ENCODE assay signal across 19 cellular contexts in the genomic region with DNA sequence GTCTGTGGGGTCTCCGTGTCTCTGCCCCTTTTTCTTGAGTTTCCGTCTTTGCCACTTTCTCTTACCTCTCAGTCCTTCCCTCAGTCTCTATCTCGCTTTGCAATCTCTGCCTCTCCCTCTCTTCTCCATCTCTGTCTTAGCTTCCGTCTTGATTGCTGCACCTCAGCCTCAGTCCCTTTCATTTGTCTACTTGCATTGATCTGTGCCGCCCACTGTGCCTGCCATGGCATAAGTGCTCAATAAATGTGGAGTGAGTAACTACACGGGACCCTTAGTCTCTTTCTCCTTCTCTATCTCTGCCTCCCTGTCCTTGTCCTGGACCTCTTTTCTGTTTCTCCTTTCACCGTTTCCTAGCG. TPM values are rescaled to one million over a fixed set of nuclear protein-coding genes. Genes with fewer than 3 reads are reported as not detected.
DNase-seq lines count a peak whose midpoint lies in the region; ATAC-seq and TF ChIP-seq lines count a peak whose summit lies in the region.
"Had no signal": no experiment of that assay in that cellular context is flagged by ENCODE, and none has a peak within 500 bp of the region (broad histone marks: within the 10 kb centered on the region; RNA-seq: fewer than 3 reads in every experiment).

No MANE protein-coding gene starts in this region.

- peaks cover 13% of the 10 kb centered on the region for H3K4me1 Mint-ChIP-seq in T-helper 17 cell
- peaks cover 48% of the 10 kb centered on the region for H3K4me1 Mint-ChIP-seq in osteocyte (ENCODE audit: unreplicated experiment)

- H3K36me3 Mint-ChIP-seq in T-helper 17 cell (ENCODE audit: low read depth) (peaks cover 12% of the 10 kb centered on the region), osteocyte (ENCODE audit: unreplicated experiment) (peaks cover 16% of the 10 kb centered on the region)
- H3K36me3 Mint-ChIP-seq: activated naive CD8-positive, alpha-beta T cell had no signal

- H3K27ac ChIP-seq in DOHH2 (ENCODE audit: low read depth, low read length): no peak overlapping the region
- H3K27ac ChIP-seq in iPS-18a (ENCODE audit: low read length): no peak overlapping the region

- no peak for ATAC-seq in T-helper 17 cell
- ATAC-seq in GM21381 (IDR thresholded peaks at IDR 0.05; ENCODE audit: unreplicated experiment): no peak

- H3K4me3 Mint-ChIP-seq in T-helper 17 cell: peak overlapping the region; percentile 55
- peak overlapping the region; percentile 46 for H3K4me3 Mint-ChIP-seq in osteocyte (ENCODE audit: unreplicated experiment)
- H3K4me3 Mint-ChIP-seq: activated naive CD8-positive, alpha-beta T cell had no signal

- peaks cover 38% of the 10 kb centered on the region for H3K79me2 ChIP-seq in DOHH2 (ENCODE audit: control insufficient read depth, low read length)

- peaks cover 57% of the 10 kb centered on the region for H3K4me1 ChIP-seq in DOHH2 (ENCODE audit: control insufficient read depth, low read length)
- H3K4me1 ChIP-seq in iPS-18a (ENCODE audit: control insufficient read depth, low read depth, low read length): peaks cover 28% of the 10 kb centered on the region

- no peak overlapping the region for H3K27ac Mint-ChIP-seq in T-helper 17 cell
- peak overlapping the region; percentile 91 for H3K27ac Mint-ChIP-seq in osteocyte (ENCODE audit: unreplicated experiment)
- H3K27ac Mint-ChIP-seq: activated naive CD8-positive, alpha-beta T cell had no signal

- no peak overlapping the region for H3K9ac ChIP-seq in iPS-18a (ENCODE audit: low read length)

- H4K20me1 ChIP-seq in DOHH2 (ENCODE audit: control insufficient read depth, insufficient read depth, low read depth, low read length): no peaks in the 10 kb centered on the region

- H3K4me3 ChIP-seq in DOHH2 (ENCODE audit: low read length) (no peak overlapping the region), iPS-18a (ENCODE audit: low read length) (peak overlapping the region; percentile 10)
- H3K4me3 ChIP-seq: lung, MG63 had no signal

- TF ChIP-seq CTCF in DOHH2 (IDR thresholded peaks at IDR 0.05; ENCODE audit: low read depth, low read length, poor library complexity, severe bottlenecking) (no peak), osteocyte (IDR thresholded peaks at IDR 0.05) (no peak)

- H3K4me2 ChIP-seq in DOHH2 (ENCODE audit: low read length): peak overlapping the region; percentile 48

- H3K36me3 ChIP-seq in DOHH2 (ENCODE audit: control insufficient read depth, low read length): peaks cover 78% of the 10 kb centered on the region
- no peaks in the 10 kb centered on the region for H3K36me3 ChIP-seq in iPS-18a (ENCODE audit: control insufficient read depth, low read depth, low read length)

- no peaks in the 10 kb centered on the region for H3K9me2 ChIP-seq in DOHH2 (replicated peaks; ENCODE audit: control insufficient read depth, low read length)

- H3K9me3 Mint-ChIP-seq in osteocyte (ENCODE audit: unreplicated experiment): no peaks in the 10 kb centered on the region

- H3K9me3 ChIP-seq in DOHH2 (ENCODE audit: control insufficient read depth, insufficient read depth, low read length) (no peaks in the 10 kb centered on the region), T-helper 17 cell (ENCODE audit: control insufficient read depth, low read length, poor library complexity, severe bottlenecking) (no peaks in the 10 kb centered on the region), iPS-18a (ENCODE audit: control insufficient read depth, low read depth, low read length) (no peaks in the 10 kb centered on the region)
- H3K9me3 ChIP-seq: MG63 had no signal

- DNase-seq in T-helper 17 cell: no peak
- no peak for DNase-seq in osteocyte (ENCODE audit: extremely low spot score, unreplicated experiment)
- no peak for DNase-seq in NCI-H2081 treated with DMSO at 0.1 percent for 48 hours (lab: John Stamatoyannopoulos, UW)
- DNase-seq in NCI-H446 treated with DMSO at 0.1 percent for 48 hours (lab: John Stamatoyannopoulos, UW): no peak
- DNase-seq in NCI-H510A (lab: John Stamatoyannopoulos, UW): no peak
- DNase-seq: activated CD4-positive, alpha-beta T cell treated with anti-CD3 and anti-CD28 coated beads for 48 hours; activated T-cell treated with anti-CD3 and anti-CD28 coated beads for 4 hours; foreskin fibroblast; GDM1; GOT3; MG63; NCI-H187; NCI-H526; stimulated activated CD4-positive, alpha-beta T cell treated with anti-CD3 and anti-CD28 coated beads, Interleukin-2, amount 100 ng/mL, for 24 hours had no signal

- H3K27me3 Mint-ChIP-seq in T-helper 17 cell (peaks cover 74% of the 10 kb centered on the region), osteocyte (ENCODE audit: unreplicated experiment) (no peaks in the 10 kb centered on the region)

- H3F3A ChIP-seq in DOHH2 (ENCODE audit: control insufficient read depth, insufficient read depth): peaks cover 5% of the 10 kb centered on the region; the same call in 1 of the 2 replicates

- no peaks in the 10 kb centered on the region for H3K27me3 ChIP-seq in DOHH2 (ENCODE audit: control insufficient read depth, low read length)
- no peaks in the 10 kb centered on the region for H3K27me3 ChIP-seq in iPS-18a (ENCODE audit: control insufficient read depth, insufficient read depth, low read length)
- H3K27me3 ChIP-seq: MG63 had no signal

RNA-seq across cellular contexts. Expression of a gene that starts 6.6 kb away (rescaled TPM):
- not detected for total RNA-seq in T-helper 17 cell
- 1.4 and 1.9 TPM in 2 replicates for total RNA-seq in osteocyte

RNA-seq across cellular contexts. Expression of a gene that starts 10.6 kb away (rescaled TPM):
- not detected for total RNA-seq in T-helper 17 cell
- total RNA-seq in osteocyte: 2.8 and 3.7 TPM in 2 replicates

RNA-seq across cellular contexts. Expression of a gene that starts 19.7 kb away (rescaled TPM):
- total RNA-seq in T-helper 17 cell (not detected), osteocyte (92.4 and 99.9 TPM in 2 replicates)

Comparison
In these comparisons a context has a peak if more than half of its experiments do, and no peak if none do; other contexts are left out.
1. RNA of a gene that starts 19.7 kb away (total RNA-seq): 92.4 to 99.9 TPM in osteocyte; not detected in T-helper 17 cell; every median in the first group is over 10 times any median in the second.